18 cellular contexts compared by ENCODE assay signal in the genomic region with DNA sequence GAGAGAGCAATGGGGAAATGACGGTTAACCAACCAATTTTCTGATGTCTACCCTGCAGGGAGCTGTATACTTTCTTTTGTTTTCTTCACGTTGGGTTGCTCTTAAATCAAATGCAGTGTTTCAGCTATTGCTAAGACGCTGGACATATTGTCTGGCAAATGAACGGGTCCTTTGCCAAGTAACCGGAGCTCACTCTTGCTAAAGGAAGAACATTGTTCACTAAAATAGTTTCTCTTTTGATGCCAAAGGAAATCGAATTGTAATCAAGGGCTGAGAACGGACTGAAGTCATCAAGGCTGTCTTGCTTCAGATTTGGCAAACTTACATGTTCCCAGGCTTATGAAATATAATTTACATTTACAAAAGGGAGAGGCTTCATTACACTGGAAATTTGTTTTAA.
DNase-seq lines count a peak whose midpoint lies in the region; ATAC-seq and TF ChIP-seq lines count a peak whose summit lies in the region.
"Had no signal": no experiment of that assay in that cellular context is flagged by ENCODE, and none has a peak within 500 bp of the region (broad histone marks: within the 10 kb centered on the region; RNA-seq: fewer than 3 reads in every experiment).

No MANE protein-coding gene starts in this region.

- H3K79me2 ChIP-seq in neural progenitor cell (ENCODE audit: low read depth), result no peaks in the 10 kb centered on the region

- ATAC-seq in upper lobe of left lung (ENCODE audit: low FRiP score in 2 of 2), result peak in 1 of 2 donors; percentile 29
- ATAC-seq in HG03097 (IDR thresholded peaks at IDR 0.05; ENCODE audit: low FRiP score, unreplicated experiment), result no peak
- no peak for ATAC-seq in GM21367 (IDR thresholded peaks at IDR 0.05; ENCODE audit: unreplicated experiment)
- ATAC-seq: WTC11 had no signal

- H3K27ac ChIP-seq in neural progenitor cell, result no peak overlapping the region
- peak overlapping the region; percentile 75 to 79 (median 78) for H3K27ac ChIP-seq in upper lobe of left lung

- H3K36me3 Mint-ChIP-seq in neural progenitor cell, result no peaks in the 10 kb centered on the region
- H3K36me3 Mint-ChIP-seq: type B pancreatic cell, WTC11 had no signal

- H3K9ac ChIP-seq in neural progenitor cell, result no peak overlapping the region

- H3K27ac Mint-ChIP-seq in neural progenitor cell, result no peak overlapping the region
- H3K27ac Mint-ChIP-seq: endodermal cell, type B pancreatic cell, WTC11 had no signal

- H3K4me3 ChIP-seq in choroid plexus epithelial cell (ENCODE audit: low read depth, low read length) (no peak overlapping the region), fibroblast of pulmonary artery (replicated peaks; ENCODE audit: low read depth, low read length) (peak overlapping the region; percentile 28), neural progenitor cell (no peak overlapping the region), upper lobe of left lung (peak overlapping the region in 2 of 4 donors; percentile 26 to 29)
- H3K4me3 ChIP-seq: Peyer's patch had no signal

- POLR2A ChIA-PET in GM10248 (lab: Yijun Ruan, JAX), result no interaction called here

- H4K20me1 ChIP-seq in neural progenitor cell (ENCODE audit: low read depth), result no peaks in the 10 kb centered on the region

- no peaks in the 10 kb centered on the region for H3K4me1 Mint-ChIP-seq in neural progenitor cell
- H3K4me1 Mint-ChIP-seq: endodermal cell had no signal

- H3K4me1 ChIP-seq in neural progenitor cell, result peaks cover 21% of the 10 kb centered on the region
- peaks cover 0 to 25% (median 6%) of the 10 kb centered on the region in 4 donors for H3K4me1 ChIP-seq in upper lobe of left lung
- H3K4me1 ChIP-seq: Peyer's patch had no signal

- peaks cover 9% of the 10 kb centered on the region for H3F3A ChIP-seq in neural progenitor cell (ENCODE audit: low read depth)

- peak; percentile 9 for DNase-seq in choroid plexus epithelial cell (ENCODE audit: low read depth)
- DNase-seq in fibroblast of pulmonary artery (ENCODE audit: low read depth), result peak; percentile 74
- DNase-seq in neural progenitor cell (ENCODE audit: low spot score), result no peak
- no peak for DNase-seq in upper lobe of left lung
- no peak for DNase-seq in GM10248 (ENCODE audit: extremely low spot score)
- DNase-seq: activated effector memory CD4-positive, alpha-beta T cell treated with anti-CD3 and anti-CD28 coated beads, Interleukin-2, amount 50 U/mL, for 16 hours; DMS 273 treated with DMSO at 0.1 percent for 48 hours; endodermal cell; head of caudate nucleus; kidney glomerular epithelial cell; NCI-H146; NCI-H526 treated with DMSO at 0.1 percent for 48 hours; Peyer's patch; stimulated activated CD4-positive, alpha-beta T cell treated with anti-CD3 and anti-CD28 coated beads, Interleukin-2, amount 100 ng/mL, for 48 hours had no signal

- H3K4me3 Mint-ChIP-seq in neural progenitor cell, result no peak overlapping the region
- H3K4me3 Mint-ChIP-seq: endodermal cell, type B pancreatic cell, WTC11 had no signal

- peaks cover 2% of the 10 kb centered on the region for H3K27me3 Mint-ChIP-seq in neural progenitor cell (ENCODE audit: insufficient read depth, low read depth)
- H3K27me3 Mint-ChIP-seq: type B pancreatic cell had no signal

- WGBS in upper lobe of left lung, 2 donors, result 57 to 59% methylated on average over 7 of the region's 7 CpGs

- no peak for TF ChIP-seq CTCF in choroid plexus epithelial cell (conservative IDR thresholded peaks at IDR 0.05; ENCODE audit: low read depth, low read length)
- no peak for TF ChIP-seq CTCF in fibroblast of pulmonary artery (IDR thresholded peaks at IDR 0.05; ENCODE audit: low read length, missing control alignments)
- no peak for TF ChIP-seq CTCF in neural progenitor cell (IDR thresholded peaks at IDR 0.05)
- TF ChIP-seq CTCF in upper lobe of left lung (IDR thresholded peaks at IDR 0.05), result no peak
- no peak for TF ChIP-seq CTCF in GM10248 (IDR thresholded peaks at IDR 0.05; ENCODE audit: control extremely low read depth, extremely low read depth, low read depth, missing control alignments)

- peak in 2 of 4 donors; percentile 61 to 69 for TF ChIP-seq EP300 in upper lobe of left lung (IDR thresholded peaks at IDR 0.05)

- H3K9me3 ChIP-seq in neural progenitor cell (ENCODE audit: low read depth) (no peaks in the 10 kb centered on the region), upper lobe of left lung (no peaks in the 10 kb centered on the region)
- H3K9me3 ChIP-seq: Peyer's patch had no signal

- no peak for TF ChIP-seq POLR2A in upper lobe of left lung (IDR thresholded peaks at IDR 0.05)

- CTCF ChIA-PET in GM10248 (lab: Yijun Ruan, JAX), result interaction anchor here (1.7 kb wide), 1 partner anchor 26 kb away, joined by 5 read pairs; no protein-coding TSS in a partner anchor

- H3K9me3 Mint-ChIP-seq in neural progenitor cell, result peaks cover 14% of the 10 kb centered on the region
- H3K9me3 Mint-ChIP-seq: endodermal cell, WTC11 had no signal

- no peaks in the 10 kb centered on the region for H3K27me3 ChIP-seq in neural progenitor cell
- H3K27me3 ChIP-seq in upper lobe of left lung, result no peaks in the 10 kb centered on the region
- H3K27me3 ChIP-seq: Peyer's patch had no signal

- H2AFZ ChIP-seq in neural progenitor cell (replicated peaks), result peak overlapping the region; percentile 86

- H3K36me3 ChIP-seq in neural progenitor cell (no peaks in the 10 kb centered on the region), upper lobe of left lung (no peaks in the 10 kb centered on the region)
- H3K36me3 ChIP-seq: Peyer's patch had no signal

- no peak overlapping the region for H3K4me2 ChIP-seq in neural progenitor cell

Comparison
In these comparisons a context has a peak if more than half of its experiments do, and no peak if none do; other contexts are left out.
1. DNase-seq: peak in choroid plexus epithelial cell (single experiment) and fibroblast of pulmonary artery (single experiment); none in neural progenitor cell (single experiment), upper lobe of left lung (0 of 2) and GM10248 (single experiment).